1 cellular context compared by ENCODE assay signal in the genomic region with DNA sequence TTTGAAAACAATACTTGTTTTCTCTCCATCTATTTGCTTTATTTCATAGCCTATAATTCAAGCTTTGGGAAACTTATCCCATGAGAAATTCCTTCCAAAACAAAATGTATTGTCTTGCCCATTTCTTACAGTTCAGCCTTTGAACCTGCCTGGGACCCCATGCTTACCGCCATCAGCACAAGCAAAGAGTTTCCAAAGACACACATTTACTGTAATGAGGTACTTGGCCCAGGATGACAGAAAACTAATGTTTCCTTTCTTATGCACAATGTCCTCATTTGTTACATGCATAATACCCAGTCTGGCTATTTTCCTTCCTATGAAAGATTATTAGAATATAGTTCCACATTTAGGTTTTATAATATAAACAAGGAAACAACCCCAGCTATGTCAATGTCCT.
TF ChIP-seq lines count a peak whose summit lies in the region.

No MANE protein-coding gene starts in this region.

TF ChIP-seq in IMR-90, 13 proteins besides CTCF, POLR2A, EP300 and RAD21 (continued from another document):
- TF ChIP-seq, protein P1, sequence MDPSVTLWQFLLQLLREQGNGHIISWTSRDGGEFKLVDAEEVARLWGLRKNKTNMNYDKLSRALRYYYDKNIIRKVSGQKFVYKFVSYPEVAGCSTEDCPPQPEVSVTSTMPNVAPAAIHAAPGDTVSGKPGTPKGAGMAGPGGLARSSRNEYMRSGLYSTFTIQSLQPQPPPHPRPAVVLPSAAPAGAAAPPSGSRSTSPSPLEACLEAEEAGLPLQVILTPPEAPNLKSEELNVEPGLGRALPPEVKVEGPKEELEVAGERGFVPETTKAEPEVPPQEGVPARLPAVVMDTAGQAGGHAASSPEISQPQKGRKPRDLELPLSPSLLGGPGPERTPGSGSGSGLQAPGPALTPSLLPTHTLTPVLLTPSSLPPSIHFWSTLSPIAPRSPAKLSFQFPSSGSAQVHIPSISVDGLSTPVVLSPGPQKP (IDR thresholded peaks at IDR 0.05; ENCODE audit: borderline replicate concordance, low read depth, low read length), result no peak
- TF ChIP-seq MXI1 (IDR thresholded peaks at IDR 0.05; ENCODE audit: borderline replicate concordance, low read depth, low read length) (no peak), CHD1 (IDR thresholded peaks at IDR 0.05; ENCODE audit: low read depth, low read length) (no peak), RCOR1 (IDR thresholded peaks at IDR 0.05; ENCODE audit: insufficient replicate concordance, low read length) (no peak), SMC3 (IDR thresholded peaks at IDR 0.05; ENCODE audit: low read depth, low read length) (no peak)
TF ChIP-seq in IMR-90: peak in this region for 0.
